Comparison of ENCODE assay signal across 15 cellular contexts in genomic region chr7:12957487-12957886, GRCh38.
"Had no signal": no experiment of that assay in that cellular context is flagged by ENCODE, and none has a peak within 500 bp of the region (broad histone marks: within the 10 kb centered on the region; RNA-seq: fewer than 3 reads in every experiment).

No MANE protein-coding gene starts in this region.

- H3K4me3 Mint-ChIP-seq: natural killer cell treated with Interleukin-12 subunit alpha and Interleukin-12 subunit beta and Interleukin-15 and Interleukin-18, amount 100 ng/mL, for 72 hours; stimulated activated memory B cell treated with anti-CD40 and anti-IgM and Interleukin-4, amounts not matched to agents 10 μg/mL and 1 μg/mL and 100 μg/mL, for 72 hours; stimulated activated naive CD8-positive, alpha-beta T cell treated with anti-CD3 and anti-CD28 coated beads, Interleukin-15, amount 100 ng/mL, for 72 hours had no signal

- H3K36me3 Mint-ChIP-seq: natural killer cell treated with Interleukin-12 subunit alpha and Interleukin-12 subunit beta and Interleukin-15 and Interleukin-18, amount 100 ng/mL, for 72 hours; stimulated activated memory B cell treated with anti-CD40 and anti-IgM and Interleukin-4, amounts not matched to agents 10 μg/mL and 1 μg/mL and 100 μg/mL, for 72 hours had no signal

- H3K4me1 Mint-ChIP-seq: stimulated activated memory B cell treated with anti-CD40 and anti-IgM and Interleukin-4, amounts not matched to agents 10 μg/mL and 1 μg/mL and 100 μg/mL, for 72 hours; stimulated activated naive CD8-positive, alpha-beta T cell treated with anti-CD3 and anti-CD28 coated beads, Interleukin-15, amount 100 ng/mL, for 72 hours had no signal

- H3K9me3 Mint-ChIP-seq: natural killer cell treated with Interleukin-12 subunit alpha and Interleukin-12 subunit beta and Interleukin-15 and Interleukin-18, amount 100 ng/mL, for 72 hours; stimulated activated memory B cell treated with anti-CD40 and anti-IgM and Interleukin-4, amounts not matched to agents 10 μg/mL and 1 μg/mL and 100 μg/mL, for 72 hours; stimulated activated naive CD8-positive, alpha-beta T cell treated with anti-CD3 and anti-CD28 coated beads, Interleukin-15, amount 100 ng/mL, for 72 hours had no signal

- DNase-seq: colonic mucosa; dermis blood vessel endothelial cell; foreskin keratinocyte; left colon; left ventricle myocardium superior; mesenchymal stem cell; midbrain; psoas muscle; retina; right lobe of liver; stimulated activated CD4-positive, alpha-beta T cell treated with anti-CD3 and anti-CD28 coated beads, Interleukin-4, amount 100 ng/mL, for 1 hour; stimulated activated naive CD8-positive, alpha-beta T cell treated with anti-CD3 and anti-CD28 coated beads, Interleukin-15, amount 100 ng/mL, for 72 hours; testis had no signal

- H3K27ac Mint-ChIP-seq: natural killer cell treated with Interleukin-12 subunit alpha and Interleukin-12 subunit beta and Interleukin-15 and Interleukin-18, amount 100 ng/mL, for 72 hours; stimulated activated memory B cell treated with anti-CD40 and anti-IgM and Interleukin-4, amounts not matched to agents 10 μg/mL and 1 μg/mL and 100 μg/mL, for 72 hours; stimulated activated naive CD8-positive, alpha-beta T cell treated with anti-CD3 and anti-CD28 coated beads, Interleukin-15, amount 100 ng/mL, for 72 hours had no signal

- ATAC-seq: foreskin keratinocyte; left colon; left ventricle myocardium superior; natural killer cell treated with Interleukin-12 subunit alpha and Interleukin-12 subunit beta and Interleukin-15 and Interleukin-18, amount 100 ng/mL, for 72 hours; psoas muscle; right lobe of liver; stimulated activated memory B cell treated with anti-CD40 and anti-IgM and Interleukin-4, amounts not matched to agents 10 μg/mL and 1 μg/mL and 100 μg/mL, for 72 hours; stimulated activated naive CD8-positive, alpha-beta T cell treated with anti-CD3 and anti-CD28 coated beads, Interleukin-15, amount 100 ng/mL, for 72 hours had no signal

- H3K27me3 Mint-ChIP-seq: natural killer cell treated with Interleukin-12 subunit alpha and Interleukin-12 subunit beta and Interleukin-15 and Interleukin-18, amount 100 ng/mL, for 72 hours had no signal
